ENCODE assay signal across 16 cellular contexts in genomic region chr11:124872280-124872679, GRCh38. TPM values are rescaled to one million over a fixed set of nuclear protein-coding genes. Genes with fewer than 3 reads are reported as not detected.
DNase-seq lines count a peak whose midpoint lies in the region; ATAC-seq and TF ChIP-seq lines count a peak whose summit lies in the region.
"Had no signal": no experiment of that assay in that cellular context is flagged by ENCODE, and none has a peak within 500 bp of the region (broad histone marks: within the 10 kb centered on the region; RNA-seq: fewer than 3 reads in every experiment).

No MANE protein-coding gene starts in this region.

- H3K4me1 Mint-ChIP-seq in GM23338 (peaks cover 34% of the 10 kb centered on the region), neural crest cell (peaks cover 8% of the 10 kb centered on the region)

- peaks cover 90% of the 10 kb centered on the region for H3K27me3 ChIP-seq in GM23338 (ENCODE audit: insufficient read depth)
- H3K27me3 ChIP-seq in Loucy (ENCODE audit: insufficient read depth, low read length, poor library complexity, severe bottlenecking): no peaks in the 10 kb centered on the region
- H3K27me3 ChIP-seq in sigmoid colon: peaks cover 13 to 68% (median 59%) of the 10 kb centered on the region in 3 donors

- DNase-seq in GM23338 (ENCODE audit: low spot score): no peak
- no peak for DNase-seq in neural crest cell (ENCODE audit: low read depth, low spot score)
- DNase-seq in sigmoid colon: peak; percentile 51
- DNase-seq in retina: no peak
- DNase-seq: BE2C; CD4-positive, alpha-beta memory T cell; DND-41; GDM1; HCEC 1CT; HFFc6 had no signal

- H3F3A ChIP-seq in GM23338 (replicated peaks; ENCODE audit: low read depth) (no peaks in the 10 kb centered on the region), Loucy (ENCODE audit: low read depth) (no peaks in the 10 kb centered on the region)

- H3K9ac ChIP-seq in Loucy (ENCODE audit: low read depth, low read length, poor library complexity, severe bottlenecking): no peak overlapping the region

- H3K9me3 Mint-ChIP-seq in GM23338 (no peaks in the 10 kb centered on the region), neural crest cell (no peaks in the 10 kb centered on the region)
- H3K9me3 Mint-ChIP-seq: CD4-positive, alpha-beta memory T cell; HFFc6 had no signal

- H3K9me3 ChIP-seq in Loucy (ENCODE audit: insufficient read depth, low read depth, low read length): no peaks in the 10 kb centered on the region
- no peaks in the 10 kb centered on the region for H3K9me3 ChIP-seq in sigmoid colon
- H3K9me3 ChIP-seq: BE2C had no signal

- H3K4me3 ChIP-seq in GM23338: no peak overlapping the region
- H3K4me3 ChIP-seq in Loucy (ENCODE audit: low read length, poor library complexity, severe bottlenecking): no peak overlapping the region
- H3K4me3 ChIP-seq in sigmoid colon: no peak overlapping the region

- H3K79me2 ChIP-seq in GM23338 (replicated peaks; ENCODE audit: insufficient read depth) (no peaks in the 10 kb centered on the region), Loucy (ENCODE audit: insufficient read depth, low read length) (no peaks in the 10 kb centered on the region)

- H4K20me1 ChIP-seq in GM23338 (replicated peaks; ENCODE audit: insufficient read depth) (peaks cover 8% of the 10 kb centered on the region; the same call in 1 of the 2 replicates), Loucy (ENCODE audit: insufficient read depth, low read length, poor library complexity, severe bottlenecking) (no peaks in the 10 kb centered on the region)

- no peak overlapping the region for H3K4me3 Mint-ChIP-seq in GM23338
- H3K4me3 Mint-ChIP-seq in neural crest cell: peak overlapping the region; percentile 27
- H3K4me3 Mint-ChIP-seq: CD4-positive, alpha-beta memory T cell; HFFc6 had no signal

- ATAC-seq in GM23338 (no peak), HG03571 (IDR thresholded peaks at IDR 0.05; ENCODE audit: unreplicated experiment) (no peak), GM18502 (IDR thresholded peaks at IDR 0.05; ENCODE audit: poor library complexity, unreplicated experiment) (no peak)

- no peak for TF ChIP-seq EP300 in sigmoid colon (IDR thresholded peaks at IDR 0.05)

- no peak for TF ChIP-seq POLR2A in sigmoid colon (IDR thresholded peaks at IDR 0.05)

- H3K27me3 Mint-ChIP-seq in GM23338 (ENCODE audit: insufficient read depth, low read depth, poor library complexity): peaks cover 94% of the 10 kb centered on the region
- H3K27me3 Mint-ChIP-seq in neural crest cell (ENCODE audit: low read depth): peaks cover 89% of the 10 kb centered on the region

- H2AFZ ChIP-seq in GM23338 (0 out of 2 replicates have a peak overlapping the region, but pooled peaks have one; percentile 38), Loucy (ENCODE audit: low read length) (peak overlapping the region; percentile 54; the same call in 1 of the 2 replicates)

- TF ChIP-seq CTCF in GM23338 (conservative IDR thresholded peaks at IDR 0.05; ENCODE audit: low read depth in 2 of 2): no peak
- no peak for TF ChIP-seq CTCF in Loucy (conservative IDR thresholded peaks at IDR 0.05; ENCODE audit: low read length)
- TF ChIP-seq CTCF in neural crest cell (conservative IDR thresholded peaks at IDR 0.05): no peak
- no peak for TF ChIP-seq CTCF in sigmoid colon (IDR thresholded peaks at IDR 0.05)

- WGBS in sigmoid colon, 2 donors: 57 to 64% methylated on average over 8 of the region's 8 CpGs

- H3K36me3 Mint-ChIP-seq in GM23338 (ENCODE audit: low read depth) (no peaks in the 10 kb centered on the region), neural crest cell (ENCODE audit: low read depth) (no peaks in the 10 kb centered on the region)
- H3K36me3 Mint-ChIP-seq: CD4-positive, alpha-beta memory T cell had no signal

- H3K36me3 ChIP-seq in GM23338 (ENCODE audit: insufficient read depth) (no peaks in the 10 kb centered on the region), Loucy (ENCODE audit: insufficient read depth, low read length) (no peaks in the 10 kb centered on the region), sigmoid colon (no peaks in the 10 kb centered on the region)
- H3K36me3 ChIP-seq: BE2C had no signal

- intact Hi-C loops in sigmoid colon (cut with DNase I): loop anchor here (10.0 kb wide), 1 partner anchor 197 kb away; the partner anchor contains the start of genes SIAE and SPA17

- no peaks in the 10 kb centered on the region for H3K9me2 ChIP-seq in GM23338 (ENCODE audit: insufficient read depth)
- no peaks in the 10 kb centered on the region for H3K9me2 ChIP-seq in Loucy (replicated peaks; ENCODE audit: low read depth, low read length)

- H3K4me2 ChIP-seq in GM23338: no peak overlapping the region
- H3K4me2 ChIP-seq in Loucy (ENCODE audit: low read depth, low read length, poor library complexity, severe bottlenecking): peak overlapping the region; percentile 17

- H3K4me1 ChIP-seq in GM23338 (ENCODE audit: insufficient read depth) (peaks cover 11% of the 10 kb centered on the region; the same call in 1 of the 2 replicates), Loucy (ENCODE audit: insufficient read depth, low read length, poor library complexity, severe bottlenecking) (peaks cover 14% of the 10 kb centered on the region), sigmoid colon (peaks cover 0 to 27% (median 15%) of the 10 kb centered on the region in 4 donors)
- H3K4me1 ChIP-seq: BE2C had no signal

- H3K27ac ChIP-seq in GM23338 (ENCODE audit: low read depth) (no peak overlapping the region), sigmoid colon (no peak overlapping the region)
- H3K27ac ChIP-seq: C4-2B, HL-60 had no signal

- H3K27ac Mint-ChIP-seq in GM23338 (no peak overlapping the region), neural crest cell (ENCODE audit: unreplicated experiment) (no peak overlapping the region)
- H3K27ac Mint-ChIP-seq: CD4-positive, alpha-beta memory T cell; HFFc6 had no signal

TF ChIP-seq in GM23338, 12 proteins besides CTCF, POLR2A, EP300 and RAD21 (continues in another document):
- TF ChIP-seq REST (IDR thresholded peaks at IDR 0.05; ENCODE audit: unreplicated experiment): no peak
- TF ChIP-seq ETS1 (IDR thresholded peaks at IDR 0.05): no peak
- TF ChIP-seq CREB1 (CRISPR knock-in tag; IDR thresholded peaks at IDR 0.05; ENCODE audit: low read depth): no peak
- TF ChIP-seq ZNF331 (CRISPR knock-in tag; IDR thresholded peaks at IDR 0.05; ENCODE audit: low read depth): no peak
- no peak for TF ChIP-seq EZH2phosphoT487 (IDR thresholded peaks at IDR 0.05; ENCODE audit: unreplicated experiment)
- no peak for TF ChIP-seq EZH2 (IDR thresholded peaks at IDR 0.05; ENCODE audit: low read depth, unreplicated experiment)
- no peak for TF ChIP-seq POLR2AphosphoS5 (IDR thresholded peaks at IDR 0.05; ENCODE audit: low read depth)
- no peak for TF ChIP-seq STAT1 (IDR thresholded peaks at IDR 0.05; ENCODE audit: unreplicated experiment)
- TF ChIP-seq JUNB (IDR thresholded peaks at IDR 0.05; ENCODE audit: unreplicated experiment): no peak
- no peak for TF ChIP-seq ZNF114 (CRISPR knock-in tag; IDR thresholded peaks at IDR 0.05)
- no peak for TF ChIP-seq NANOG (IDR thresholded peaks at IDR 0.05; ENCODE audit: borderline replicate concordance)

RNA-seq across cellular contexts. Expression of gene ROBO3, which starts 7.0 kb away (rescaled TPM):
- 8.0 and 17.0 TPM in 2 replicates for total RNA-seq in GM23338 (2014; rRNA removed; shearing (Covaris generic))
- polyA plus RNA-seq in GM23338 (2016; fragmentation: Nextera tagmentation; extraction: Ambion mirVana) (21.0 and 21.4 TPM in 2 replicates), sigmoid colon (1 to 10 TPM; 1.6 to 7.8 (median 2.4) TPM)
- total RNA-seq in neural crest cell (17.8 and 19.7 TPM in 2 replicates), sigmoid colon (10 to 100 TPM in 2 of 4 donors, 1 to 10 TPM in 2; 9.1 to 37.7 (median 10.1) TPM)

RNA-seq across cellular contexts. Expression of gene ROBO4, which starts 25.4 kb away (rescaled TPM):
- not detected in 2 replicates for total RNA-seq in GM23338 (2014; rRNA removed; shearing (Covaris generic))
- 0.28 TPM in 1 of 2 replicates, not detected in the other for polyA plus RNA-seq in GM23338 (2016; fragmentation: Nextera tagmentation; extraction: Ambion mirVana)
- 0.05 and 0.07 TPM in 2 replicates for total RNA-seq in neural crest cell
- 10 to 100 TPM in 2 of 4 donors, 1 to 10 TPM in 2; 8.1 to 13.8 (median 11.0) TPM for total RNA-seq in sigmoid colon
- polyA plus RNA-seq in sigmoid colon: 1 to 10 TPM in 2 of 3 donors, under 1 TPM in 1; 0.46 to 6.2 (median 1.2) TPM
- total RNA-seq: CD4-positive, alpha-beta memory T cell; H1 had no signal
- polyA plus RNA-seq: CD4-positive, alpha-beta memory T cell had no signal

RNA-seq across cellular contexts. Expression of gene HEPN1, which starts 46.8 kb away (rescaled TPM):
- not detected in 2 replicates for total RNA-seq in GM23338 (2014; rRNA removed; shearing (Covaris generic))
- polyA plus RNA-seq in GM23338 (2016; fragmentation: Nextera tagmentation; extraction: Ambion mirVana) (not detected in 2 replicates), sigmoid colon (under 1 TPM in 1 of 3 donors, not detected in 2; 0.04 TPM)
- total RNA-seq in neural crest cell (not detected in 2 replicates), sigmoid colon (not detected)
- total RNA-seq: CD4-positive, alpha-beta memory T cell; H1; HFFc6 had no signal
- polyA plus RNA-seq: CD4-positive, alpha-beta memory T cell; H1 had no signal
